Comparison of ENCODE assay signal across 26 cellular contexts in genomic region chr10:25101466-25101865, GRCh38.
"Had no signal": no experiment of that assay in that cellular context is flagged by ENCODE, and none has a peak within 500 bp of the region (broad histone marks: within the 10 kb centered on the region; RNA-seq: fewer than 3 reads in every experiment).

No MANE protein-coding gene starts in this region.

- H3K27me3 ChIP-seq: colonic mucosa, dorsolateral prefrontal cortex, heart right ventricle, right lobe of liver, testis, transverse colon had no signal

- DNase-seq: activated CD4-positive, alpha-beta T cell treated with anti-CD3 and anti-CD28 coated beads for 48 hours; activated CD4-positive, alpha-beta T cell treated with anti-CD3 and anti-CD28 coated beads, Interleukin-2, amount 50 U/mL, for 48 hours; activated CD8-positive, alpha-beta memory T cell treated with anti-CD3 and anti-CD28 coated beads for 24 hours; activated gamma-delta T cell; activated naive CD4-positive, alpha-beta T cell treated with anti-CD3 and anti-CD28 coated beads, Interleukin-2, amount 10 ng/mL, durations not matched to agents 7 days and 5 days; amygdala; cerebellar nuclear complex; colonic mucosa; dorsolateral prefrontal cortex; effector memory CD4-positive, alpha-beta T cell; erythroblast; heart right ventricle; lower lobe of right lung; mesenchymal stem cell; naive thymus-derived CD8-positive, alpha-beta T cell; right lobe of liver; stimulated activated CD4-positive, alpha-beta T cell treated with anti-CD3 and anti-CD28 coated beads, Interleukin-12 subunit alpha, Interleukin-12 subunit beta, amount 100 ng/mL, for 4 hours; stimulated activated CD4-positive, alpha-beta T cell treated with anti-CD3 and anti-CD28 coated beads, Interleukin-4, amount 100 ng/mL, for 1 hour; stimulated activated naive CD8-positive, alpha-beta T cell treated with anti-CD3 and anti-CD28 coated beads, Interleukin-15, Interleukin-2, amounts not matched to agents 100 U/mL and 50 U/mL, for 24 hours; T-helper 17 cell; T1000; testis; transverse colon; WERI-Rb-1 had no signal

- H3K9me3 ChIP-seq: colonic mucosa, heart right ventricle, lower lobe of right lung, right lobe of liver, testis, transverse colon had no signal

- H3K36me3 ChIP-seq: colonic mucosa, heart right ventricle, lower lobe of right lung, right lobe of liver, transverse colon, WERI-Rb-1 had no signal

- ATAC-seq: activated CD4-positive, CD25-positive, alpha-beta regulatory T cell treated with anti-CD3 and anti-CD28 coated beads, Interleukin-2, amount 50 U/mL, for 24 hours; left lobe of liver; lower lobe of right lung; naive thymus-derived CD8-positive, alpha-beta T cell; right lobe of liver; stimulated activated naive CD8-positive, alpha-beta T cell treated with anti-CD3 and anti-CD28 coated beads, Interleukin-15, Interleukin-2, amounts not matched to agents 100 U/mL and 50 U/mL, for 24 hours; T-helper 17 cell had no signal

- H3K27ac ChIP-seq: colonic mucosa, dorsolateral prefrontal cortex, heart right ventricle, lower lobe of right lung, right lobe of liver, testis, transverse colon, WERI-Rb-1 had no signal

- H3K4me3 ChIP-seq: colonic mucosa, dorsolateral prefrontal cortex, heart right ventricle, lower lobe of right lung, right lobe of liver, testis, transverse colon had no signal

- H3K4me1 ChIP-seq: colonic mucosa, lower lobe of right lung, right lobe of liver, testis, transverse colon had no signal
